In the genomic region with DNA sequence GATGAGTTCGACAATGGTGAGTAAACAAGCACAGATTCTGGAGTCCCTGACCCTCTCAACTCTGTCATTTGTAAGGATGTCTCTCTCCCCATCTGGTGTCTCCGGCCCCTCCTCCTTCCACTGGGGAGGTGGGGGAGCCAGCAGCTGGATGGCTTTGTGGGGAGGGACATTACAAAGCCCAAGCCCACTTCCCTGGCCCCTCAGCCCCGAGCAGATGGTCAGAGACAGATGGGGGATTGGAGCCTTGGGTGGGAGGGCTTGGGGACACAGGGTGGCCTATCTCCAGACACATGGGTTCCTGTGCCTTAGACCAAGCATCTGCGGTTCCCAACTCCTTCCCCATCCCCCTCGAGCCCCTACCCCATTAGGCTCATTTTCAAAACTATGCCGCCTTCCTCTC, we compare ENCODE assay signal across 2 cellular contexts.
TF ChIP-seq lines count a peak whose summit lies in the region.

No MANE protein-coding gene starts in this region.

TF ChIP-seq in A549, 52 proteins besides CTCF, POLR2A, EP300 and RAD21:
- TF ChIP-seq EHF (CRISPR knock-in tag; IDR thresholded peaks at IDR 0.05) (no peak), BHLHE40 (IDR thresholded peaks at IDR 0.05; ENCODE audit: low read depth, low read length) (no peak), MAFK (IDR thresholded peaks at IDR 0.05; ENCODE audit: partially characterized antibody) (no peak)
- TF ChIP-seq, protein P1, sequence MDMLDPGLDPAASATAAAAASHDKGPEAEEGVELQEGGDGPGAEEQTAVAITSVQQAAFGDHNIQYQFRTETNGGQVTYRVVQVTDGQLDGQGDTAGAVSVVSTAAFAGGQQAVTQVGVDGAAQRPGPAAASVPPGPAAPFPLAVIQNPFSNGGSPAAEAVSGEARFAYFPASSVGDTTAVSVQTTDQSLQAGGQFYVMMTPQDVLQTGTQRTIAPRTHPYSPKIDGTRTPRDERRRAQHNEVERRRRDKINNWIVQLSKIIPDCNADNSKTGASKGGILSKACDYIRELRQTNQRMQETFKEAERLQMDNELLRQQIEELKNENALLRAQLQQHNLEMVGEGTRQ (IDR thresholded peaks at IDR 0.05) = no peak

TF ChIP-seq in WTC11, 78 proteins besides CTCF, POLR2A, EP300 and RAD21:
- TF ChIP-seq ZNF263 (CRISPR knock-in tag; IDR thresholded peaks at IDR 0.05; ENCODE audit: low read depth) = no peak
- no peak for TF ChIP-seq ZNF232 (CRISPR knock-in tag; IDR thresholded peaks at IDR 0.05)
- TF ChIP-seq, protein P2, sequence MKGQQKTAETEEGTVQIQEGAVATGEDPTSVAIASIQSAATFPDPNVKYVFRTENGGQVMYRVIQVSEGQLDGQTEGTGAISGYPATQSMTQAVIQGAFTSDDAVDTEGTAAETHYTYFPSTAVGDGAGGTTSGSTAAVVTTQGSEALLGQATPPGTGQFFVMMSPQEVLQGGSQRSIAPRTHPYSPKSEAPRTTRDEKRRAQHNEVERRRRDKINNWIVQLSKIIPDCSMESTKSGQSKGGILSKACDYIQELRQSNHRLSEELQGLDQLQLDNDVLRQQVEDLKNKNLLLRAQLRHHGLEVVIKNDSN (CRISPR knock-in tag; IDR thresholded peaks at IDR 0.05) = no peak
- TF ChIP-seq NFYB (CRISPR knock-in tag; conservative IDR thresholded peaks at IDR 0.05; ENCODE audit: low read depth) = no peak
- no peak for TF ChIP-seq ESRRA (CRISPR knock-in tag; IDR thresholded peaks at IDR 0.05; ENCODE audit: borderline replicate concordance)
- TF ChIP-seq ZNF219 (CRISPR knock-in tag; IDR thresholded peaks at IDR 0.05; ENCODE audit: borderline replicate concordance) = no peak
- TF ChIP-seq, protein P3, sequence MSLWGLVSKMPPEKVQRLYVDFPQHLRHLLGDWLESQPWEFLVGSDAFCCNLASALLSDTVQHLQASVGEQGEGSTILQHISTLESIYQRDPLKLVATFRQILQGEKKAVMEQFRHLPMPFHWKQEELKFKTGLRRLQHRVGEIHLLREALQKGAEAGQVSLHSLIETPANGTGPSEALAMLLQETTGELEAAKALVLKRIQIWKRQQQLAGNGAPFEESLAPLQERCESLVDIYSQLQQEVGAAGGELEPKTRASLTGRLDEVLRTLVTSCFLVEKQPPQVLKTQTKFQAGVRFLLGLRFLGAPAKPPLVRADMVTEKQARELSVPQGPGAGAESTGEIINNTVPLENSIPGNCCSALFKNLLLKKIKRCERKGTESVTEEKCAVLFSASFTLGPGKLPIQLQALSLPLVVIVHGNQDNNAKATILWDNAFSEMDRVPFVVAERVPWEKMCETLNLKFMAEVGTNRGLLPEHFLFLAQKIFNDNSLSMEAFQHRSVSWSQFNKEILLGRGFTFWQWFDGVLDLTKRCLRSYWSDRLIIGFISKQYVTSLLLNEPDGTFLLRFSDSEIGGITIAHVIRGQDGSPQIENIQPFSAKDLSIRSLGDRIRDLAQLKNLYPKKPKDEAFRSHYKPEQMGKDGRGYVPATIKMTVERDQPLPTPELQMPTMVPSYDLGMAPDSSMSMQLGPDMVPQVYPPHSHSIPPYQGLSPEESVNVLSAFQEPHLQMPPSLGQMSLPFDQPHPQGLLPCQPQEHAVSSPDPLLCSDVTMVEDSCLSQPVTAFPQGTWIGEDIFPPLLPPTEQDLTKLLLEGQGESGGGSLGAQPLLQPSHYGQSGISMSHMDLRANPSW (CRISPR knock-in tag; conservative IDR thresholded peaks at IDR 0.05; ENCODE audit: low read depth) = no peak
- TF ChIP-seq, protein P4, sequence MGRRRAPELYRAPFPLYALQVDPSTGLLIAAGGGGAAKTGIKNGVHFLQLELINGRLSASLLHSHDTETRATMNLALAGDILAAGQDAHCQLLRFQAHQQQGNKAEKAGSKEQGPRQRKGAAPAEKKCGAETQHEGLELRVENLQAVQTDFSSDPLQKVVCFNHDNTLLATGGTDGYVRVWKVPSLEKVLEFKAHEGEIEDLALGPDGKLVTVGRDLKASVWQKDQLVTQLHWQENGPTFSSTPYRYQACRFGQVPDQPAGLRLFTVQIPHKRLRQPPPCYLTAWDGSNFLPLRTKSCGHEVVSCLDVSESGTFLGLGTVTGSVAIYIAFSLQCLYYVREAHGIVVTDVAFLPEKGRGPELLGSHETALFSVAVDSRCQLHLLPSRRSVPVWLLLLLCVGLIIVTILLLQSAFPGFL (CRISPR knock-in tag; IDR thresholded peaks at IDR 0.05; ENCODE audit: borderline replicate concordance) = no peak
- TF ChIP-seq KAT7 (CRISPR knock-in tag; IDR thresholded peaks at IDR 0.05; ENCODE audit: borderline replicate concordance) = no peak
- TF ChIP-seq ATF1 (CRISPR knock-in tag; IDR thresholded peaks at IDR 0.05) = no peak
